Comparison of ENCODE assay signal across 23 cellular contexts in genomic region chr9:68750786-68751185, GRCh38. TPM values are rescaled to one million over a fixed set of nuclear protein-coding genes. Genes with fewer than 3 reads are reported as not detected.
DNase-seq lines count a peak whose midpoint lies in the region; ATAC-seq, FAIRE-seq and TF ChIP-seq lines count a peak whose summit lies in the region.
"Had no signal": no experiment of that assay in that cellular context is flagged by ENCODE, and none has a peak within 500 bp of the region (broad histone marks: within the 10 kb centered on the region; RNA-seq: fewer than 3 reads in every experiment).

No MANE protein-coding gene starts in this region.

- CTCF ChIA-PET in mammary epithelial cell (lab: Charles Lee; ENCODE audit: low non-redundant PET) (no interaction called here), H1 (lab: Charles Lee; ENCODE audit: partially characterized antibody) (interaction anchor here (1.2 to 1.5 kb wide), 5 partner anchors 15 to 252 kb away, joined by 3 read pairs; no protein-coding TSS in a partner anchor)

- peak; percentile 4 for DNase-seq in mammary epithelial cell
- DNase-seq in breast epithelium (ENCODE audit: low spot score in 2 of 2), result no peak
- no peak for DNase-seq in H1 (ENCODE audit: low read depth in 1 of 2, low spot score in 2 of 2)
- DNase-seq in mesenchymal stem cell, result peak; percentile 3
- no peak for DNase-seq in NCI-H345 (lab: John Stamatoyannopoulos, UW)
- DNase-seq in AML-193 (lab: John Stamatoyannopoulos, UW), result no peak
- no peak for DNase-seq in stimulated activated CD4-positive, alpha-beta T cell treated with anti-CD3 and anti-CD28 coated beads, Interleukin-4, amount 100 ng/mL, for 24 hours
- DNase-seq: ACHN; brain microvascular endothelial cell; CD4-positive, CD25-positive, alpha-beta regulatory T cell; gastrocnemius medialis; HCEC 1CT; NCI-H187; testis had no signal

- no peak overlapping the region for H3K18ac ChIP-seq in H1 (ENCODE audit: extremely low read depth, low read length)
- no peak overlapping the region for H3K18ac ChIP-seq in mesenchymal stem cell (ENCODE audit: low read depth in 1 of 2, low read length in 2 of 2)

- BruUV-seq in mammary epithelial cell (replicated peaks; lab: Mats Ljungman, UMichigan), result no TSS peak

- H4K8ac ChIP-seq in H1 (ENCODE audit: extremely low read depth, insufficient read depth, low read length), result no peak overlapping the region
- H4K8ac ChIP-seq in mesenchymal stem cell (ENCODE audit: low read length), result no peak overlapping the region

- H3K79me1 ChIP-seq in H1 (ENCODE audit: low read depth, low read length), result no peaks in the 10 kb centered on the region
- no peaks in the 10 kb centered on the region for H3K79me1 ChIP-seq in mesenchymal stem cell (replicated peaks; ENCODE audit: low read length, poor library complexity, severe bottlenecking)

- H3K23me2 ChIP-seq in H1 (ENCODE audit: low read depth, low read length), result no peaks in the 10 kb centered on the region

- H3K14ac ChIP-seq in H1 (ENCODE audit: insufficient read length) (no peak overlapping the region), mesenchymal stem cell (ENCODE audit: low read length in 2 of 2) (no peak overlapping the region)

- H2AK5ac ChIP-seq in H1 (ENCODE audit: low read depth, low read length) (no peak overlapping the region), mesenchymal stem cell (ENCODE audit: low read length, severe bottlenecking) (no peak overlapping the region)

- POLR2A ChIA-PET in H1 (lab: Charles Lee; ENCODE audit: partially characterized antibody), result no interaction called here

- H3K27ac ChIP-seq in mammary epithelial cell (ENCODE audit: insufficient read depth, low read depth, low read length) (no peak overlapping the region), breast epithelium (no peak overlapping the region), H1 (ENCODE audit: low read depth, low read length) (no peak overlapping the region), mesenchymal stem cell (ENCODE audit: low read length, poor library complexity, severe bottlenecking) (no peak overlapping the region)
- H3K27ac ChIP-seq: brain microvascular endothelial cell, epithelial cell of prostate, gastrocnemius medialis, testis had no signal

- 56% methylated on average over 4 of the region's 4 CpGs for WGBS in mammary epithelial cell (ENCODE audit: low coverage, missing lambda C conversion rate)
- 82% methylated on average over 4 of the region's 4 CpGs; no CpG with 5 or more reads in 1 of the 2 experiments for WGBS in H1 (ENCODE audit: extremely low coverage in 1 of 2, insufficient coverage in 1 of 2, insufficient read length in 1 of 2, insufficient replicate concordance in 2 of 2, low coverage in 1 of 2, low lambda C conversion rate in 2 of 2, missing lambda C conversion rate in 1 of 2), 2 experiments
- WGBS in mesenchymal stem cell, result 47% methylated on average over 4 of the region's 4 CpGs

- TF ChIP-seq EP300 in H1 (IDR thresholded peaks at IDR 0.05; ENCODE audit: borderline replicate concordance in 1 of 2, low read depth in 2 of 2, low read length in 2 of 2), result no peak

- TF ChIP-seq POLR2A in breast epithelium (IDR thresholded peaks at IDR 0.05) (no peak), H1 (IDR thresholded peaks at IDR 0.05; ENCODE audit: control extremely low read depth in 1 of 2, low read depth in 2 of 2, low read length in 2 of 2) (no peak)

- no peak overlapping the region for H3K4me2 ChIP-seq in mammary epithelial cell (ENCODE audit: insufficient read depth, low read depth, low read length)
- H3K4me2 ChIP-seq in H1 (ENCODE audit: insufficient read depth in 1 of 2, low read depth in 2 of 2, low read length in 2 of 2), result no peak overlapping the region
- no peak overlapping the region for H3K4me2 ChIP-seq in mesenchymal stem cell (ENCODE audit: low read length, poor library complexity, severe bottlenecking)

- H3K4ac ChIP-seq in H1 (replicated peaks; ENCODE audit: insufficient read length, low read depth, low read length), result no peak overlapping the region
- H3K4ac ChIP-seq in mesenchymal stem cell (ENCODE audit: low read depth in 1 of 2, low read length in 2 of 2), result no peak overlapping the region

- H3K4me1 ChIP-seq in mammary epithelial cell (ENCODE audit: insufficient read depth, low read length), result no peaks in the 10 kb centered on the region
- no peaks in the 10 kb centered on the region for H3K4me1 ChIP-seq in breast epithelium
- H3K4me1 ChIP-seq in H1 (replicated peaks in 1 of 4; ENCODE audit: control insufficient read depth in 3 of 4, insufficient read depth in 4 of 4, low read length in 3 of 4), result peaks cover 0 to 10% (median 2%) of the 10 kb centered on the region in 4 experiments; a peak in 4 of 7 replicates
- no peaks in the 10 kb centered on the region for H3K4me1 ChIP-seq in mesenchymal stem cell (ENCODE audit: control insufficient read depth, insufficient read depth, low read depth, low read length)
- H3K4me1 ChIP-seq: gastrocnemius medialis had no signal

- no peaks in the 10 kb centered on the region for H3K79me2 ChIP-seq in mammary epithelial cell (ENCODE audit: insufficient read depth, low read length)
- H3K79me2 ChIP-seq in H1 (ENCODE audit: control insufficient read depth in 1 of 2, insufficient read depth in 2 of 2, low read length in 2 of 2), result no peaks in the 10 kb centered on the region

- peaks cover 7% of the 10 kb centered on the region for H3K27me3 Mint-ChIP-seq in activated T-helper 17 cell treated with anti-CD3 and anti-CD28 coated beads, Interleukin-2, amount 50 U/mL, for 72 hours
- H3K27me3 Mint-ChIP-seq: dendritic cell treated with granulocyte-macrophage colony-stimulating factor and Interleukin-4, amounts not matched to agents 40 ng/mL and 50 ng/mL, for 4 days; IgD-negative memory B cell; progenitor cell of endocrine pancreas had no signal

- no peak overlapping the region for H2BK5ac ChIP-seq in H1 (ENCODE audit: low read depth, low read length)
- no peak overlapping the region for H2BK5ac ChIP-seq in mesenchymal stem cell (ENCODE audit: low read depth, low read length, poor library complexity, severe bottlenecking)

- intact Hi-C loops in mammary epithelial cell (cut with micrococcal nuclease) (no loop called here), breast epithelium (cut with DNase I; ENCODE audit: low total_unique reads) (no loop called here)

- ATAC-seq in activated T-helper 17 cell treated with anti-CD3 and anti-CD28 coated beads, Interleukin-2, amount 50 U/mL, for 72 hours (replicated peaks), result no peak
- ATAC-seq: activated CD4-positive, CD25-positive, alpha-beta regulatory T cell treated with anti-CD3 and anti-CD28 coated beads, Interleukin-2, amount 50 U/mL, for 24 hours; gastrocnemius medialis had no signal

- H3K56ac ChIP-seq in H1 (replicated peaks; ENCODE audit: insufficient read length, low read depth, low read length), result no peak overlapping the region

- TF ChIP-seq RAD21 in H1 (IDR thresholded peaks at IDR 0.05 in 1 of 2, conservative IDR thresholded peaks at IDR 0.05 in 1 of 2; ENCODE audit: low read depth in 2 of 2, low read length in 2 of 2), result no peak

- H4K91ac ChIP-seq in H1 (replicated peaks; ENCODE audit: insufficient read length, low read length) (no peak overlapping the region), mesenchymal stem cell (ENCODE audit: low read length) (no peak overlapping the region)

- H3K27ac Mint-ChIP-seq in activated T-helper 17 cell treated with anti-CD3 and anti-CD28 coated beads, Interleukin-2, amount 50 U/mL, for 72 hours, result no peak overlapping the region
- H3K27ac Mint-ChIP-seq: activated T-helper 2 cell treated with anti-CD3 and anti-CD28 coated beads, Interferon-gamma antibody, Interleukin-2, Interleukin-4, amounts not matched to agents 10 μg/mL and 5 μg/mL and 100 μg/mL, durations not matched to agents 14 hours and 24 hours and 36 hours; dendritic cell treated with granulocyte-macrophage colony-stimulating factor and Interleukin-4, amounts not matched to agents 40 ng/mL and 50 ng/mL, for 4 days; nephron; progenitor cell of endocrine pancreas had no signal

- H2BK12ac ChIP-seq in H1 (ENCODE audit: low read depth, low read length) (no peak overlapping the region), mesenchymal stem cell (ENCODE audit: low read length in 2 of 2) (no peak overlapping the region)

- H3K9me3 ChIP-seq in mammary epithelial cell (replicated peaks; ENCODE audit: insufficient read depth, low read length) (no peaks in the 10 kb centered on the region), breast epithelium (no peaks in the 10 kb centered on the region), H1 (ENCODE audit: insufficient read depth in 2 of 2, low read depth in 1 of 2, low read length in 1 of 2) (no peaks in the 10 kb centered on the region), mesenchymal stem cell (ENCODE audit: control insufficient read depth, low read length) (no peaks in the 10 kb centered on the region)
- H3K9me3 ChIP-seq: gastrocnemius medialis, testis had no signal

- H3K36me3 ChIP-seq in mammary epithelial cell (ENCODE audit: insufficient read depth, low read length) (no peaks in the 10 kb centered on the region), breast epithelium (no peaks in the 10 kb centered on the region), H1 (ENCODE audit: control insufficient read depth in 2 of 4, insufficient read depth in 4 of 4, low read length in 3 of 4) (no peaks in the 10 kb centered on the region), mesenchymal stem cell (ENCODE audit: control insufficient read depth in 1 of 2, insufficient read depth in 2 of 2, low read depth in 1 of 2, low read length in 2 of 2) (no peaks in the 10 kb centered on the region)
- H3K36me3 ChIP-seq: brain microvascular endothelial cell, gastrocnemius medialis had no signal

- H3K4me3 ChIP-seq in mammary epithelial cell (replicated peaks in 1 of 3; ENCODE audit: insufficient read depth in 1 of 3, low read depth in 2 of 3, low read length in 3 of 3), result no peak overlapping the region
- no peak overlapping the region for H3K4me3 ChIP-seq in breast epithelium
- no peak overlapping the region for H3K4me3 ChIP-seq in H1 (ENCODE audit: extremely low read depth in 1 of 4, insufficient read depth in 2 of 4, low read depth in 3 of 4, low read length in 4 of 4)
- no peak overlapping the region for H3K4me3 ChIP-seq in mesenchymal stem cell (ENCODE audit: insufficient read depth in 1 of 2, low read depth in 1 of 2, low read length in 2 of 2)
- H3K4me3 ChIP-seq: gastrocnemius medialis, testis had no signal

- H3K23ac ChIP-seq in H1 (ENCODE audit: insufficient read length) (no peak overlapping the region), mesenchymal stem cell (ENCODE audit: low read length in 2 of 2) (no peak overlapping the region)

- H2BK15ac ChIP-seq in H1 (ENCODE audit: low read length) (no peak overlapping the region), mesenchymal stem cell (ENCODE audit: low read depth, poor library complexity, severe bottlenecking) (no peak overlapping the region)

- H3K9me3 Mint-ChIP-seq in activated T-helper 17 cell treated with anti-CD3 and anti-CD28 coated beads, Interleukin-2, amount 50 U/mL, for 72 hours, result no peaks in the 10 kb centered on the region
- H3K9me3 Mint-ChIP-seq: activated T-helper 2 cell treated with anti-CD3 and anti-CD28 coated beads, Interferon-gamma antibody, Interleukin-2, Interleukin-4, amounts not matched to agents 10 μg/mL and 5 μg/mL and 100 μg/mL, durations not matched to agents 14 hours and 24 hours and 36 hours; CD4-positive, CD25-positive, alpha-beta regulatory T cell; dendritic cell treated with granulocyte-macrophage colony-stimulating factor and Interleukin-4, amounts not matched to agents 40 ng/mL and 50 ng/mL, for 4 days; IgD-negative memory B cell; nephron had no signal

- H3K36me3 Mint-ChIP-seq in activated T-helper 17 cell treated with anti-CD3 and anti-CD28 coated beads, Interleukin-2, amount 50 U/mL, for 72 hours (ENCODE audit: low read depth), result no peaks in the 10 kb centered on the region
- H3K36me3 Mint-ChIP-seq: CD4-positive, CD25-positive, alpha-beta regulatory T cell; IgD-negative memory B cell had no signal

- no peak overlapping the region for H2BK120ac ChIP-seq in H1 (replicated peaks; ENCODE audit: low read depth, low read length)
- H2BK120ac ChIP-seq in mesenchymal stem cell (ENCODE audit: low read depth, low read length), result no peak overlapping the region

- H3K9ac ChIP-seq in mammary epithelial cell (ENCODE audit: insufficient read depth, low read length) (no peak overlapping the region), H1 (replicated peaks in 1 of 4; ENCODE audit: extremely low read depth in 1 of 4, low read depth in 3 of 4, low read length in 3 of 4) (no peak overlapping the region), mesenchymal stem cell (ENCODE audit: low read length) (no peak overlapping the region)

- no peak overlapping the region for H2BK20ac ChIP-seq in H1 (ENCODE audit: low read length)

- H4K20me1 ChIP-seq in mammary epithelial cell (ENCODE audit: insufficient read depth, low read length) (no peaks in the 10 kb centered on the region), H1 (replicated peaks in 1 of 2; ENCODE audit: control insufficient read depth in 1 of 2, insufficient read depth in 2 of 2, low read length in 2 of 2) (no peaks in the 10 kb centered on the region)

- no peak overlapping the region for H4K5ac ChIP-seq in H1 (ENCODE audit: insufficient read length, low read depth, low read length)

- H3K4me3 Mint-ChIP-seq in activated T-helper 17 cell treated with anti-CD3 and anti-CD28 coated beads, Interleukin-2, amount 50 U/mL, for 72 hours, result no peak overlapping the region
- H3K4me3 Mint-ChIP-seq: CD4-positive, CD25-positive, alpha-beta regulatory T cell; dendritic cell treated with granulocyte-macrophage colony-stimulating factor and Interleukin-4, amounts not matched to agents 40 ng/mL and 50 ng/mL, for 4 days; nephron had no signal

- no peak for TF ChIP-seq CTCF in mammary epithelial cell (conservative IDR thresholded peaks at IDR 0.05 in 1 of 2, IDR thresholded peaks at IDR 0.05 in 1 of 2; ENCODE audit: extremely low read depth in 1 of 2, insufficient read depth in 1 of 2, low read depth in 1 of 2, low read length in 2 of 2)
- TF ChIP-seq CTCF in breast epithelium (IDR thresholded peaks at IDR 0.05), result no peak
- no peak for TF ChIP-seq CTCF in H1 (IDR thresholded peaks at IDR 0.05; ENCODE audit: control extremely low read depth in 1 of 3, insufficient read depth in 1 of 3, low read depth in 1 of 3, low read length in 3 of 3)

- H3K27me3 ChIP-seq in mammary epithelial cell (ENCODE audit: insufficient read depth, low read length) (no peaks in the 10 kb centered on the region), breast epithelium (no peaks in the 10 kb centered on the region), H1 (replicated peaks in 1 of 4; ENCODE audit: control insufficient read depth in 3 of 4, extremely low read depth in 1 of 4, insufficient read depth in 3 of 4, low read length in 3 of 4) (no peaks in the 10 kb centered on the region), mesenchymal stem cell (ENCODE audit: control insufficient read depth in 1 of 2, insufficient read depth in 1 of 2, low read length in 2 of 2) (no peaks in the 10 kb centered on the region)
- H3K27me3 ChIP-seq: brain microvascular endothelial cell, gastrocnemius medialis, testis had no signal

- dilution Hi-C loops in mammary epithelial cell (cut with HindIII; ENCODE audit: low sequenced_read_pairs), result no loop called here

- in situ Hi-C loops in mammary epithelial cell (cut with MboI; ENCODE audit: low sequenced_read_pairs in 2 of 2), result no loop called here

- FAIRE-seq in H1 (lab: Jason Lieb, UNC), result peak; percentile 69
- FAIRE-seq: GM18507 had no signal

- no peak overlapping the region for H2AFZ ChIP-seq in mammary epithelial cell (ENCODE audit: low read depth, low read length)
- H2AFZ ChIP-seq in H1 (ENCODE audit: low read length), result no peak overlapping the region
- H2AFZ ChIP-seq in mesenchymal stem cell (ENCODE audit: low read depth, low read length), result no peak overlapping the region

- H3K4me1 Mint-ChIP-seq in activated T-helper 17 cell treated with anti-CD3 and anti-CD28 coated beads, Interleukin-2, amount 50 U/mL, for 72 hours, result no peaks in the 10 kb centered on the region
- H3K4me1 Mint-ChIP-seq: CD4-positive, CD25-positive, alpha-beta regulatory T cell; nephron had no signal

RNA-seq across cellular contexts. Expression of gene PIP5K1B, which starts 45.7 kb away (rescaled TPM):
- under 1 TPM in 1 of 2 donors, not detected in 1; 0.17 TPM for total RNA-seq in mammary epithelial cell
- not detected for polyA plus RNA-seq in mammary epithelial cell
- polyA minus RNA-seq in mammary epithelial cell, result not detected
- 10 to 100 TPM in 1 of 3 donors, 1 to 10 TPM in 1, under 1 TPM in 1; 0.80 to 11.1 (median 9.8) TPM for total RNA-seq in breast epithelium
- 6.1 and 7.7 TPM in 2 replicates for total RNA-seq in H1 (2021; fragmentation: NEBNext Ultra II Directional; extraction: Animal tissue kit (Norgen Biotek cat#: 25700))
- polyA plus RNA-seq in H1 (2011; rRNA removed), result 2.2 and 4.7 TPM in 2 replicates
- 2.8 TPM for polyA plus RNA-seq in H1 (2011; cell fraction: cytosol; rRNA removed)
- polyA plus RNA-seq in H1 (2011; cell fraction: nucleus; rRNA removed), result 2.0 TPM
- polyA plus RNA-seq in H1 (2012, experiment 1 of 2), result 4.3 to 5.1 TPM (median 4.6 TPM) in 4 replicates
- polyA plus RNA-seq in H1 (2012, experiment 2 of 2), result 0.83 TPM
- 3.8 TPM for polyA plus RNA-seq in H1 (2013, experiment 1 of 2)
- 3.8 TPM for polyA plus RNA-seq in H1 (2013, experiment 2 of 2)
- 6.0 and 10.8 TPM in 2 replicates for polyA minus RNA-seq in H1 (2011; rRNA and poly(A)+ RNA removed)
- polyA minus RNA-seq in H1 (2011; cell fraction: cytosol; rRNA and poly(A)+ RNA removed), result 2.8 TPM
- 19.7 TPM for polyA minus RNA-seq in H1 (2011; cell fraction: nucleus; rRNA and poly(A)+ RNA removed)
- polyA plus RNA-seq in mesenchymal stem cell (2013, experiment 1 of 2), result 1.3 TPM
- 1.5 TPM for polyA plus RNA-seq in mesenchymal stem cell (2013, experiment 2 of 2)
- total RNA-seq in activated T-helper 17 cell treated with anti-CD3 and anti-CD28 coated beads, Interleukin-2, amount 50 U/mL, for 72 hours, result under 1 TPM; 0.17 to 0.37 TPM

Comparison
In these comparisons a context has a peak if more than half of its experiments do, and no peak if none do; other contexts are left out.
1. DNase-seq: peak in mammary epithelial cell (single experiment) and mesenchymal stem cell (single experiment); none in breast epithelium (0 of 2), H1 (0 of 2), NCI-H345 (single experiment), AML-193 (0 of 2) and stimulated activated CD4-positive, alpha-beta T cell treated with anti-CD3 and anti-CD28 coated beads, Interleukin-4, amount 100 ng/mL, for 24 hours (single experiment).